In the genomic region with DNA sequence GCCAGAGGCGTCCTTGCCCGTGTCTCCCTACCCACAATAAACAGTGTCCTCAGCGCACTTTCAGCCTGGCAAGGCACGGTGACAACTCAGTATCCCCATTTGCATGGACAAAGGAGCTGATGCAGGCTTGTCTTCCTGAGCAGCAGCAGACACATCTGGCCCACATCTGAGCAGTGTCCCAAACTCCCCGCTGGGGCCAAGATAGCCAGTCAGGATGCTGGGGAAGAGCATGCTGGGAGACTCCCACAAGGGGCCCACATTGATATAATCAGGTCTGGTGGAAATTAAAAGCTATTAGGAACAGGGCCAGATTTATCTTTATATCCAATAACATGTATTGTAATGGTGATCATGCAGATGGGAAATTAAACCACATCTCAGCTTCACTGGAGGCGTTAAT, we compare ENCODE assay signal across 29 cellular contexts. TPM values are rescaled to one million over a fixed set of nuclear protein-coding genes. Genes with fewer than 3 reads are reported as not detected.
"Had no signal": no experiment of that assay in that cellular context is flagged by ENCODE, and none has a peak within 500 bp of the region (broad histone marks: within the 10 kb centered on the region; RNA-seq: fewer than 3 reads in every experiment).

No MANE protein-coding gene starts in this region.

- H3K9me3 Mint-ChIP-seq: activated CD4-positive, alpha-beta T cell treated with anti-CD3 and anti-CD28 coated beads, Interleukin-2, amount 10 ng/mL, durations not matched to agents 24 days and 14 days; activated CD8-positive, alpha-beta T cell treated with anti-CD3 and anti-CD28 coated beads for 36 hours; activated naive CD4-positive, alpha-beta T cell treated with anti-CD3 and anti-CD28 coated beads, Interleukin-2, amount 50 U/mL, for 24 hours; activated naive CD8-positive, alpha-beta T cell treated with anti-CD3 and anti-CD28 coated beads, Interleukin-2, amount 10 ng/mL, durations not matched to agents 7 days and 5 days; activated T-cell treated with anti-CD3 and anti-CD28 coated beads, Interleukin-2, amount 50 U/mL, for 24 hours; activated T-helper 2 cell treated with anti-CD3 and anti-CD28 coated beads, Interferon-gamma antibody, Interleukin-2, Interleukin-4, amounts not matched to agents 10 μg/mL and 5 μg/mL and 100 μg/mL, durations not matched to agents 14 hours and 24 hours and 36 hours; T-helper 1 cell treated with Interleukin-12 subunit alpha and Interleukin-12 subunit beta and Interleukin-4 antibody, amounts not matched to agents 30 μg/mL and 1 μg/mL, for 36 hours; T-helper 2 cell treated with Interferon-gamma antibody and Interleukin-4, amounts not matched to agents 5 μg/mL and 100 μg/mL, for 36 hours had no signal

- H3K4me1 Mint-ChIP-seq: activated CD4-positive, alpha-beta T cell treated with anti-CD3 and anti-CD28 coated beads, Interleukin-2, amount 10 ng/mL, durations not matched to agents 24 days and 14 days; activated naive CD4-positive, alpha-beta T cell treated with anti-CD3 and anti-CD28 coated beads, Interleukin-2, amount 50 U/mL, for 24 hours; activated naive CD8-positive, alpha-beta T cell treated with anti-CD3 and anti-CD28 coated beads, Interleukin-2, amount 10 ng/mL, durations not matched to agents 7 days and 5 days had no signal

- H3K27ac Mint-ChIP-seq: activated CD4-positive, alpha-beta T cell treated with anti-CD3 and anti-CD28 coated beads, Interleukin-2, amount 10 ng/mL, durations not matched to agents 24 days and 14 days; activated CD8-positive, alpha-beta T cell treated with anti-CD3 and anti-CD28 coated beads for 36 hours; activated naive CD4-positive, alpha-beta T cell treated with anti-CD3 and anti-CD28 coated beads, Interleukin-2, amount 50 U/mL, for 24 hours; activated naive CD8-positive, alpha-beta T cell treated with anti-CD3 and anti-CD28 coated beads, Interleukin-2, amount 10 ng/mL, durations not matched to agents 7 days and 5 days; activated T-cell treated with anti-CD3 and anti-CD28 coated beads, Interleukin-2, amount 50 U/mL, for 24 hours; activated T-helper 2 cell treated with anti-CD3 and anti-CD28 coated beads, Interferon-gamma antibody, Interleukin-2, Interleukin-4, amounts not matched to agents 10 μg/mL and 5 μg/mL and 100 μg/mL, durations not matched to agents 14 hours and 24 hours and 36 hours; T-helper 1 cell treated with Interleukin-12 subunit alpha and Interleukin-12 subunit beta and Interleukin-4 antibody, amounts not matched to agents 30 μg/mL and 1 μg/mL, for 36 hours; T-helper 2 cell treated with Interferon-gamma antibody and Interleukin-4, amounts not matched to agents 5 μg/mL and 100 μg/mL, for 36 hours had no signal

- H3K4me3 Mint-ChIP-seq: activated CD4-positive, alpha-beta T cell treated with anti-CD3 and anti-CD28 coated beads, Interleukin-2, amount 10 ng/mL, durations not matched to agents 24 days and 14 days; activated CD8-positive, alpha-beta T cell treated with anti-CD3 and anti-CD28 coated beads for 36 hours; activated naive CD4-positive, alpha-beta T cell treated with anti-CD3 and anti-CD28 coated beads, Interleukin-2, amount 50 U/mL, for 24 hours; activated naive CD8-positive, alpha-beta T cell treated with anti-CD3 and anti-CD28 coated beads, Interleukin-2, amount 10 ng/mL, durations not matched to agents 7 days and 5 days; activated T-cell treated with anti-CD3 and anti-CD28 coated beads, Interleukin-2, amount 50 U/mL, for 24 hours; T-helper 1 cell treated with Interleukin-12 subunit alpha and Interleukin-12 subunit beta and Interleukin-4 antibody, amounts not matched to agents 30 μg/mL and 1 μg/mL, for 36 hours; T-helper 2 cell treated with Interferon-gamma antibody and Interleukin-4, amounts not matched to agents 5 μg/mL and 100 μg/mL, for 36 hours had no signal

- H3K36me3 Mint-ChIP-seq: activated naive CD4-positive, alpha-beta T cell treated with anti-CD3 and anti-CD28 coated beads, Interleukin-2, amount 50 U/mL, for 24 hours; activated naive CD8-positive, alpha-beta T cell treated with anti-CD3 and anti-CD28 coated beads, Interleukin-2, amount 10 ng/mL, durations not matched to agents 7 days and 5 days had no signal

- H3K27me3 Mint-ChIP-seq: activated CD8-positive, alpha-beta T cell treated with anti-CD3 and anti-CD28 coated beads for 36 hours; activated T-cell treated with anti-CD3 and anti-CD28 coated beads, Interleukin-2, amount 50 U/mL, for 24 hours had no signal

- H3K27ac ChIP-seq: adrenal gland, brain microvascular endothelial cell, Peyer's patch, RWPE1 had no signal

- DNase-seq: activated CD4-positive, alpha-beta T cell treated with anti-CD3 and anti-CD28 coated beads, Interleukin-2, amount 10 ng/mL, durations not matched to agents 24 days and 14 days; activated CD4-positive, alpha-beta T cell treated with anti-CD3 and anti-CD28 coated beads, Interleukin-2, amount 50 U/mL, for 4 hours; activated CD8-positive, alpha-beta T cell treated with anti-CD3 and anti-CD28 coated beads for 36 hours; activated gamma-delta T cell; activated naive CD4-positive, alpha-beta T cell treated with Interleukin-2 at 50 U/mL for 16 hours; activated naive CD8-positive, alpha-beta T cell treated with anti-CD3 and anti-CD28 coated beads, Interleukin-2, amount 10 ng/mL, durations not matched to agents 7 days and 5 days; activated T-cell treated with anti-CD3 and anti-CD28 coated beads, Interleukin-2, amount 50 U/mL, for 24 hours; adrenal gland; brain microvascular endothelial cell; IMR-90; NCI-H1105; NCI-H1417 treated with DMSO at 0.1 percent for 48 hours; NCI-H187 treated with DMSO at 0.1 percent for 48 hours; NCI-H2081 treated with DMSO at 0.1 percent for 48 hours; NCI-H226; NCI-H524 treated with DMSO at 0.1 percent for 48 hours; PC-3; Peyer's patch; SIG-M5 had no signal

- ATAC-seq: activated CD8-positive, alpha-beta T cell treated with anti-CD3 and anti-CD28 coated beads for 36 hours; K562; PC-3; Right ventricle myocardium inferior had no signal

RNA-seq across cellular contexts. Expression of gene DSCAML1, which starts 24.7 kb away (rescaled TPM):
- total RNA-seq: activated T-helper 2 cell treated with anti-CD3 and anti-CD28 coated beads, Interferon-gamma antibody, Interleukin-2, Interleukin-4, amounts not matched to agents 10 μg/mL and 5 μg/mL and 100 μg/mL, durations not matched to agents 14 hours and 24 hours and 36 hours; IMR-90; K562; M059J; NCI-H460; PC-3; SK-MEL-5 had no signal
- polyA plus RNA-seq: IMR-90, K562 had no signal

RNA-seq across cellular contexts. Expression of gene FXYD2, which starts 52.2 kb away (rescaled TPM):
- total RNA-seq: IMR-90, K562, M059J, NCI-H460, PC-3, SK-MEL-5 had no signal
- polyA plus RNA-seq: K562 had no signal
